In the genomic region with DNA sequence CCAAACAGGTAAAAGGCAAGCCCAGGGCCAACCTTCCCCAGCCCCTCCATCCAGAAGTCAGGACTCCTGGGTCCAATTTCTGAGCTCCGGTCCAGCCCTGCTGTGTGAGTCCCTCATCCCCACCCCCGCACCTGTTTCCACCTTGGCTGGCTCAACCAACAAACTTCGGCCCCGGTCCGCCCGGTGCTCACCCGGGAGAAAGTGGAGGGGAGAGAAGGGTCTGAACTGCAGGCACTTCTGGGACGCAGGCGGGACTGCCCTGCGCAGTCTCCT, we compare ENCODE assay signal across 8 cellular contexts. TPM values are rescaled to one million over a fixed set of nuclear protein-coding genes. Genes with fewer than 3 reads are reported as not detected.
DNase-seq lines count a peak whose midpoint lies in the region.

No MANE protein-coding gene starts in this region.

- POLR2A ChIA-PET in activated CD4-positive, alpha-beta memory T cell treated with anti-CD3 and anti-CD28 coated beads, Interleukin-2, amount 10 ng/mL, durations not matched to agents 7 days and 5 days (lab: Charles Lee): interaction anchor here (0.9 to 3.4 kb wide), 4 partner anchors 10 to 34 kb away, joined by 3 to 23 read pairs (median 5); no protein-coding TSS in a partner anchor

- H3K36me3 ChIP-seq in stomach smooth muscle (ENCODE audit: control insufficient read depth in 2 of 2, insufficient read depth in 2 of 2, low read length in 2 of 2): no peaks in the 10 kb centered on the region

- H3K4me1 ChIP-seq in stomach smooth muscle (ENCODE audit: control insufficient read depth, insufficient read depth, low read length): peaks cover 53% of the 10 kb centered on the region

- H3K9me3 ChIP-seq in stomach smooth muscle (ENCODE audit: control insufficient read depth in 2 of 2, low read length in 2 of 2): no peaks in the 10 kb centered on the region

- CTCF ChIA-PET in activated CD4-positive, alpha-beta memory T cell treated with anti-CD3 and anti-CD28 coated beads, Interleukin-2, amount 10 ng/mL, durations not matched to agents 7 days and 5 days (lab: Charles Lee): interaction anchor here (1.0 to 2.3 kb wide), 4 partner anchors 9 to 92 kb away, joined by 3 to 5 read pairs (median 4); partner anchors contain the start of genes AANAT and UBE2O

- peak overlapping the region; percentile 25 for H3K27ac Mint-ChIP-seq in activated CD4-positive, alpha-beta T cell treated with anti-CD3 and anti-CD28 coated beads, Interleukin-2, amount 10 ng/mL, durations not matched to agents 24 days and 14 days
- peak overlapping the region; percentile 59 for H3K27ac Mint-ChIP-seq in activated CD4-positive, alpha-beta memory T cell treated with anti-CD3 and anti-CD28 coated beads, Interleukin-2, amount 10 ng/mL, durations not matched to agents 7 days and 5 days

- H3K36me3 Mint-ChIP-seq in activated CD4-positive, alpha-beta T cell treated with anti-CD3 and anti-CD28 coated beads, Interleukin-2, amount 10 ng/mL, durations not matched to agents 24 days and 14 days (ENCODE audit: low read depth): peaks cover 8% of the 10 kb centered on the region
- peaks cover 3% of the 10 kb centered on the region for H3K36me3 Mint-ChIP-seq in activated CD4-positive, alpha-beta memory T cell treated with anti-CD3 and anti-CD28 coated beads, Interleukin-2, amount 10 ng/mL, durations not matched to agents 7 days and 5 days (ENCODE audit: low read depth)

- peaks cover 50% of the 10 kb centered on the region for H3K4me1 Mint-ChIP-seq in activated CD4-positive, alpha-beta T cell treated with anti-CD3 and anti-CD28 coated beads, Interleukin-2, amount 10 ng/mL, durations not matched to agents 24 days and 14 days
- peaks cover 54% of the 10 kb centered on the region for H3K4me1 Mint-ChIP-seq in activated CD4-positive, alpha-beta memory T cell treated with anti-CD3 and anti-CD28 coated beads, Interleukin-2, amount 10 ng/mL, durations not matched to agents 7 days and 5 days

- H3K4me3 Mint-ChIP-seq in activated CD4-positive, alpha-beta T cell treated with anti-CD3 and anti-CD28 coated beads, Interleukin-2, amount 10 ng/mL, durations not matched to agents 24 days and 14 days: peak overlapping the region; percentile 81
- peak overlapping the region; percentile 74 for H3K4me3 Mint-ChIP-seq in activated CD4-positive, alpha-beta memory T cell treated with anti-CD3 and anti-CD28 coated beads, Interleukin-2, amount 10 ng/mL, durations not matched to agents 7 days and 5 days

- H3K4me3 ChIP-seq in iPS-11a (ENCODE audit: low read depth, low read length) (peak overlapping the region; percentile 49), stomach smooth muscle (ENCODE audit: low read length in 2 of 2) (peak overlapping the region; percentile 39 to 74)

- H3K9me3 Mint-ChIP-seq in activated CD4-positive, alpha-beta T cell treated with anti-CD3 and anti-CD28 coated beads, Interleukin-2, amount 10 ng/mL, durations not matched to agents 24 days and 14 days: no peaks in the 10 kb centered on the region
- no peaks in the 10 kb centered on the region for H3K9me3 Mint-ChIP-seq in activated CD4-positive, alpha-beta memory T cell treated with anti-CD3 and anti-CD28 coated beads, Interleukin-2, amount 10 ng/mL, durations not matched to agents 7 days and 5 days

- H3K9ac ChIP-seq in stomach smooth muscle (ENCODE audit: low read length in 2 of 2): peak overlapping the region; percentile 42 to 54

- H3K27me3 Mint-ChIP-seq in activated CD4-positive, alpha-beta T cell treated with anti-CD3 and anti-CD28 coated beads, Interleukin-2, amount 10 ng/mL, durations not matched to agents 24 days and 14 days: no peaks in the 10 kb centered on the region
- no peaks in the 10 kb centered on the region for H3K27me3 Mint-ChIP-seq in activated CD4-positive, alpha-beta memory T cell treated with anti-CD3 and anti-CD28 coated beads, Interleukin-2, amount 10 ng/mL, durations not matched to agents 7 days and 5 days

- intact Hi-C loops in activated CD4-positive, alpha-beta T cell treated with anti-CD3 and anti-CD28 coated beads, Interleukin-2, amount 10 ng/mL, durations not matched to agents 24 days and 14 days (cut with micrococcal nuclease): loop anchor here (5.0 kb wide), 1 partner anchor 48 kb away; the partner anchor contains the start of gene UBE2O

- no peaks in the 10 kb centered on the region for H3K27me3 ChIP-seq in stomach smooth muscle (ENCODE audit: control insufficient read depth in 1 of 2, insufficient read depth in 2 of 2, low read length in 2 of 2)

- DNase-seq in activated CD4-positive, alpha-beta T cell treated with anti-CD3 and anti-CD28 coated beads, Interleukin-2, amount 10 ng/mL, durations not matched to agents 24 days and 14 days: no peak
- DNase-seq in activated CD4-positive, alpha-beta T cell treated with anti-CD3 and anti-CD28 coated beads, Interleukin-2, amount 50 U/mL, for 1 hour: no peak
- DNase-seq in activated CD4-positive, alpha-beta memory T cell treated with anti-CD3 and anti-CD28 coated beads, Interleukin-2, amount 10 ng/mL, durations not matched to agents 7 days and 5 days: no peak
- no peak for DNase-seq in activated CD8-positive, alpha-beta memory T cell treated with anti-CD3 and anti-CD28 coated beads, Interleukin-2, amount 50 U/mL, for 4 hours
- no peak for DNase-seq in AG08396 (ENCODE audit: low spot score)
- no peak for DNase-seq in NCI-H748 (lab: John Stamatoyannopoulos, UW; ENCODE audit: unreplicated experiment)

- H3K27ac ChIP-seq in stomach smooth muscle (ENCODE audit: low read length): peak overlapping the region; percentile 37

RNA-seq across cellular contexts. Expression of gene RHBDF2, which starts 0.5 kb away (rescaled TPM):
- 45.4 and 54.5 TPM in 2 replicates for total RNA-seq in activated CD4-positive, alpha-beta T cell treated with anti-CD3 and anti-CD28 coated beads, Interleukin-2, amount 10 ng/mL, durations not matched to agents 24 days and 14 days
- 10 to 100 TPM; 33.2 to 33.8 TPM for total RNA-seq in activated CD4-positive, alpha-beta memory T cell treated with anti-CD3 and anti-CD28 coated beads, Interleukin-2, amount 10 ng/mL, durations not matched to agents 7 days and 5 days

RNA-seq across cellular contexts. Expression of gene AANAT, which starts 33.3 kb away (rescaled TPM):
- total RNA-seq in activated CD4-positive, alpha-beta T cell treated with anti-CD3 and anti-CD28 coated beads, Interleukin-2, amount 10 ng/mL, durations not matched to agents 24 days and 14 days: not detected in 2 replicates
- total RNA-seq in activated CD4-positive, alpha-beta memory T cell treated with anti-CD3 and anti-CD28 coated beads, Interleukin-2, amount 10 ng/mL, durations not matched to agents 7 days and 5 days: not detected

RNA-seq across cellular contexts. Expression of gene CYGB, which starts 36.8 kb away (rescaled TPM):
- not detected in 2 replicates for total RNA-seq in activated CD4-positive, alpha-beta T cell treated with anti-CD3 and anti-CD28 coated beads, Interleukin-2, amount 10 ng/mL, durations not matched to agents 24 days and 14 days
- not detected for total RNA-seq in activated CD4-positive, alpha-beta memory T cell treated with anti-CD3 and anti-CD28 coated beads, Interleukin-2, amount 10 ng/mL, durations not matched to agents 7 days and 5 days

RNA-seq across cellular contexts. Expression of gene PRCD, which starts 39.2 kb away (rescaled TPM):
- not detected in 2 replicates for total RNA-seq in activated CD4-positive, alpha-beta T cell treated with anti-CD3 and anti-CD28 coated beads, Interleukin-2, amount 10 ng/mL, durations not matched to agents 24 days and 14 days
- total RNA-seq in activated CD4-positive, alpha-beta memory T cell treated with anti-CD3 and anti-CD28 coated beads, Interleukin-2, amount 10 ng/mL, durations not matched to agents 7 days and 5 days: not detected

RNA-seq across cellular contexts. Expression of gene UBE2O, which starts 47.7 kb away (rescaled TPM):
- total RNA-seq in activated CD4-positive, alpha-beta T cell treated with anti-CD3 and anti-CD28 coated beads, Interleukin-2, amount 10 ng/mL, durations not matched to agents 24 days and 14 days: 43.8 and 44.0 TPM in 2 replicates
- 10 to 100 TPM; 26.5 to 28.9 TPM for total RNA-seq in activated CD4-positive, alpha-beta memory T cell treated with anti-CD3 and anti-CD28 coated beads, Interleukin-2, amount 10 ng/mL, durations not matched to agents 7 days and 5 days
